1 cellular context compared by ENCODE assay signal in genomic region chr15:59051867-59052861, GRCh38.
TF ChIP-seq lines count a peak whose summit lies in the region.

No MANE protein-coding gene starts in this region.

TF ChIP-seq in WTC11, 78 proteins besides CTCF, POLR2A, EP300 and RAD21 (continued from another document):
- TF ChIP-seq, protein P1, sequence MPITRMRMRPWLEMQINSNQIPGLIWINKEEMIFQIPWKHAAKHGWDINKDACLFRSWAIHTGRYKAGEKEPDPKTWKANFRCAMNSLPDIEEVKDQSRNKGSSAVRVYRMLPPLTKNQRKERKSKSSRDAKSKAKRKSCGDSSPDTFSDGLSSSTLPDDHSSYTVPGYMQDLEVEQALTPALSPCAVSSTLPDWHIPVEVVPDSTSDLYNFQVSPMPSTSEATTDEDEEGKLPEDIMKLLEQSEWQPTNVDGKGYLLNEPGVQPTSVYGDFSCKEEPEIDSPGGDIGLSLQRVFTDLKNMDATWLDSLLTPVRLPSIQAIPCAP (CRISPR knock-in tag; IDR thresholded peaks at IDR 0.05) = no peak
- TF ChIP-seq ZBTB21 (CRISPR knock-in tag; IDR thresholded peaks at IDR 0.05; ENCODE audit: borderline replicate concordance) (no peak), CREM (CRISPR knock-in tag; IDR thresholded peaks at IDR 0.05) (no peak), RORB (CRISPR knock-in tag; IDR thresholded peaks at IDR 0.05) (no peak), PRRX2 (CRISPR knock-in tag; IDR thresholded peaks at IDR 0.05) (no peak), MXD4 (CRISPR knock-in tag; IDR thresholded peaks at IDR 0.05; ENCODE audit: borderline replicate concordance) (no peak), ZNF671 (CRISPR knock-in tag; IDR thresholded peaks at IDR 0.05) (no peak), SMAD4 (CRISPR knock-in tag; IDR thresholded peaks at IDR 0.05) (no peak), ZNF425 (CRISPR knock-in tag; conservative IDR thresholded peaks at IDR 0.05) (no peak), E2F1 (CRISPR knock-in tag; IDR thresholded peaks at IDR 0.05) (no peak), NR3C1 (CRISPR knock-in tag; conservative IDR thresholded peaks at IDR 0.05; ENCODE audit: low read depth) (no peak), ATF6 (CRISPR knock-in tag; IDR thresholded peaks at IDR 0.05) (no peak)
- TF ChIP-seq, protein P2, sequence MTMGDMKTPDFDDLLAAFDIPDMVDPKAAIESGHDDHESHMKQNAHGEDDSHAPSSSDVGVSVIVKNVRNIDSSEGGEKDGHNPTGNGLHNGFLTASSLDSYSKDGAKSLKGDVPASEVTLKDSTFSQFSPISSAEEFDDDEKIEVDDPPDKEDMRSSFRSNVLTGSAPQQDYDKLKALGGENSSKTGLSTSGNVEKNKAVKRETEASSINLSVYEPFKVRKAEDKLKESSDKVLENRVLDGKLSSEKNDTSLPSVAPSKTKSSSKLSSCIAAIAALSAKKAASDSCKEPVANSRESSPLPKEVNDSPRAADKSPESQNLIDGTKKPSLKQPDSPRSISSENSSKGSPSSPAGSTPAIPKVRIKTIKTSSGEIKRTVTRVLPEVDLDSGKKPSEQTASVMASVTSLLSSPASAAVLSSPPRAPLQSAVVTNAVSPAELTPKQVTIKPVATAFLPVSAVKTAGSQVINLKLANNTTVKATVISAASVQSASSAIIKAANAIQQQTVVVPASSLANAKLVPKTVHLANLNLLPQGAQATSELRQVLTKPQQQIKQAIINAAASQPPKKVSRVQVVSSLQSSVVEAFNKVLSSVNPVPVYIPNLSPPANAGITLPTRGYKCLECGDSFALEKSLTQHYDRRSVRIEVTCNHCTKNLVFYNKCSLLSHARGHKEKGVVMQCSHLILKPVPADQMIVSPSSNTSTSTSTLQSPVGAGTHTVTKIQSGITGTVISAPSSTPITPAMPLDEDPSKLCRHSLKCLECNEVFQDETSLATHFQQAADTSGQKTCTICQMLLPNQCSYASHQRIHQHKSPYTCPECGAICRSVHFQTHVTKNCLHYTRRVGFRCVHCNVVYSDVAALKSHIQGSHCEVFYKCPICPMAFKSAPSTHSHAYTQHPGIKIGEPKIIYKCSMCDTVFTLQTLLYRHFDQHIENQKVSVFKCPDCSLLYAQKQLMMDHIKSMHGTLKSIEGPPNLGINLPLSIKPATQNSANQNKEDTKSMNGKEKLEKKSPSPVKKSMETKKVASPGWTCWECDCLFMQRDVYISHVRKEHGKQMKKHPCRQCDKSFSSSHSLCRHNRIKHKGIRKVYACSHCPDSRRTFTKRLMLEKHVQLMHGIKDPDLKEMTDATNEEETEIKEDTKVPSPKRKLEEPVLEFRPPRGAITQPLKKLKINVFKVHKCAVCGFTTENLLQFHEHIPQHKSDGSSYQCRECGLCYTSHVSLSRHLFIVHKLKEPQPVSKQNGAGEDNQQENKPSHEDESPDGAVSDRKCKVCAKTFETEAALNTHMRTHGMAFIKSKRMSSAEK (CRISPR knock-in tag; IDR thresholded peaks at IDR 0.05; ENCODE audit: borderline replicate concordance) = no peak
- TF ChIP-seq, protein P3, sequence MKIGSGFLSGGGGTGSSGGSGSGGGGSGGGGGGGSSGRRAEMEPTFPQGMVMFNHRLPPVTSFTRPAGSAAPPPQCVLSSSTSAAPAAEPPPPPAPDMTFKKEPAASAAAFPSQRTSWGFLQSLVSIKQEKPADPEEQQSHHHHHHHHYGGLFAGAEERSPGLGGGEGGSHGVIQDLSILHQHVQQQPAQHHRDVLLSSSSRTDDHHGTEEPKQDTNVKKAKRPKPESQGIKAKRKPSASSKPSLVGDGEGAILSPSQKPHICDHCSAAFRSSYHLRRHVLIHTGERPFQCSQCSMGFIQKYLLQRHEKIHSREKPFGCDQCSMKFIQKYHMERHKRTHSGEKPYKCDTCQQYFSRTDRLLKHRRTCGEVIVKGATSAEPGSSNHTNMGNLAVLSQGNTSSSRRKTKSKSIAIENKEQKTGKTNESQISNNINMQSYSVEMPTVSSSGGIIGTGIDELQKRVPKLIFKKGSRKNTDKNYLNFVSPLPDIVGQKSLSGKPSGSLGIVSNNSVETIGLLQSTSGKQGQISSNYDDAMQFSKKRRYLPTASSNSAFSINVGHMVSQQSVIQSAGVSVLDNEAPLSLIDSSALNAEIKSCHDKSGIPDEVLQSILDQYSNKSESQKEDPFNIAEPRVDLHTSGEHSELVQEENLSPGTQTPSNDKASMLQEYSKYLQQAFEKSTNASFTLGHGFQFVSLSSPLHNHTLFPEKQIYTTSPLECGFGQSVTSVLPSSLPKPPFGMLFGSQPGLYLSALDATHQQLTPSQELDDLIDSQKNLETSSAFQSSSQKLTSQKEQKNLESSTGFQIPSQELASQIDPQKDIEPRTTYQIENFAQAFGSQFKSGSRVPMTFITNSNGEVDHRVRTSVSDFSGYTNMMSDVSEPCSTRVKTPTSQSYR (CRISPR knock-in tag; IDR thresholded peaks at IDR 0.05) = no peak
- TF ChIP-seq, protein P4, sequence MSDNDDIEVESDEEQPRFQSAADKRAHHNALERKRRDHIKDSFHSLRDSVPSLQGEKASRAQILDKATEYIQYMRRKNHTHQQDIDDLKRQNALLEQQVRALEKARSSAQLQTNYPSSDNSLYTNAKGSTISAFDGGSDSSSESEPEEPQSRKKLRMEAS (CRISPR knock-in tag; IDR thresholded peaks at IDR 0.05) = no peak
TF ChIP-seq in WTC11: peak in this region for 0.
